In the genomic region with DNA sequence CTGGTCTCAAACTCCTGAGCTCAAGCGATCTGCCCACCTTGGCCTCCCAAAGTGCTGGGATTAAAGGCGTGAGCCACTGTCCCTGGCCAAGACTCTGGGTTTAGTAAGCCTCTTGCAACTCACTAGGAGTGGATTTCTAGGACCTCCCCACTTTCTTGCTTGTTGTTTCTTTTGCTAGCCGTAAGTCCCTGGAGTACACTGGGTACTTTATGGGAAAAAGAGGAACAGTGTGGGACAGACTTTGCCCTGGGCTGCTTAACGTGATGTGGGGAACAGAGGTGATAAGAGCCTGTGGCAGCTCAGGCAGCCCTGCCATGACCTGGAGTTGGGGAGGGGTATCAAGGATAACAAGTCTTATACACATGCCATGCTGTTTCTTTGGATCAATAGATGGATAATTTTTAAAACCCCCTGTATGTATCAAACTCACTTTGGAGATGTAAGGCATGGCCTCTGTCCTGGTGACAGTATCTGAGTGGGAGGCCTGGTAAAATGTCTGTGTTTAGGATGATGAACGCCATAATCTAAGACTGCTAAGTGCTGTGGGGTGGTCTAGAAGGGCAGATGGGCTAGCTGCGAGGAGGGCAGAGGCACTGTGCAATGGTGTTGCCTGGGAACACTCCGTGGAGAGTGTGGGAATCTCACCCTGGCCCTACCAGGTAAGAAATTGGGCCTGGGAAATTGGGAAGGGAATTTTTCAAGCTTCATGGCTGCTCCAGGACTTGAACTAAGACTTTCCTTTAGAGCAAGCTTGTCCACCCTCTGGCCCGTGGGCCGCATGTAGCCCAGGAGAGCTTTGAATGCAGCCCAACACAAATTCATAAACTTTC, we compare ENCODE assay signal across 9 cellular contexts. TPM values are rescaled to one million over a fixed set of nuclear protein-coding genes. Genes with fewer than 3 reads are reported as not detected.
A peak's percentile ranks its signal among the peaks of the same experiment; 100 is the strongest.
DNase-seq lines count a peak whose midpoint lies in the region; ATAC-seq and TF ChIP-seq lines count a peak whose summit lies in the region.
"Had no signal": no experiment of that assay in that cellular context is flagged by ENCODE, and none has a peak within 500 bp of the region (broad histone marks: within the 10 kb centered on the region; RNA-seq: fewer than 3 reads in every experiment).

No MANE protein-coding gene starts in this region.

- CTCF ChIA-PET in CD4-positive, alpha-beta memory T cell (lab: Charles Lee; ENCODE audit: partially characterized antibody): interaction anchor here (1.0 to 1.5 kb wide), 6 partner anchors 9 to 184 kb away, joined by 3 to 5 read pairs (median 4); no protein-coding TSS in a partner anchor
- CTCF ChIA-PET in T-cell (lab: Charles Lee): interaction anchor here in 1 of 2 donors (0.9 kb wide), 1 partner anchor 19 kb away, joined by 5 read pairs; no protein-coding TSS in a partner anchor

- POLR2A ChIA-PET in CD4-positive, alpha-beta memory T cell (lab: Charles Lee; ENCODE audit: partially characterized antibody): interaction anchor here (0.7 to 15.7 kb wide), 21 partner anchors 8 to 134 kb away, joined by 3 to 167 read pairs (median 6); partner anchors contain the start of genes AAGAB, IQCH and SMAD3
- POLR2A ChIA-PET in T-cell (lab: Charles Lee): interaction anchor here (0.5 to 1.0 kb wide), 5 partner anchors 11 to 51 kb away, joined by 3 to 8 read pairs (median 4); no protein-coding TSS in a partner anchor

- H3K4me1 ChIP-seq in CD4-positive, alpha-beta memory T cell (ENCODE audit: insufficient read depth, low read length): peaks cover 100% of the 10 kb centered on the region

- ATAC-seq in T-cell (replicated peaks in 1 of 4) (no peak), HG02623 (IDR thresholded peaks at IDR 0.05; ENCODE audit: unreplicated experiment) (no peak)

- intact Hi-C loops in CD4-positive, alpha-beta memory T cell (cut with micrococcal nuclease): loop anchor here (2.0 kb wide), 1 partner anchor 51 kb away; no protein-coding TSS in a partner anchor
- intact Hi-C loops in head of caudate nucleus (cut with DNase I): no loop called here

- H3K4me1 Mint-ChIP-seq in CD4-positive, alpha-beta memory T cell: peaks cover 68 to 99% (median 91%) of the 10 kb centered on the region in 4 donors
- H3K4me1 Mint-ChIP-seq in T-cell (peaks cover 81 to 97% (median 95%) of the 10 kb centered on the region in 3 donors), progenitor cell of endocrine pancreas (ENCODE audit: low read depth) (peaks cover 20% of the 10 kb centered on the region)

- H3K27ac Mint-ChIP-seq in CD4-positive, alpha-beta memory T cell: peak overlapping the region; percentile 92 to 100 (median 98)
- peak overlapping the region; percentile 93 to 97 for H3K27ac Mint-ChIP-seq in T-cell
- peak overlapping the region; percentile 46 for H3K27ac Mint-ChIP-seq in progenitor cell of endocrine pancreas

- peak overlapping the region; percentile 74 to 87 (median 82) for H3K4me3 Mint-ChIP-seq in CD4-positive, alpha-beta memory T cell
- H3K4me3 Mint-ChIP-seq in T-cell: peak overlapping the region; percentile 55 to 87 (median 76)
- no peak overlapping the region for H3K4me3 Mint-ChIP-seq in progenitor cell of endocrine pancreas (ENCODE audit: low read depth)

- H3K4me3 ChIP-seq in CD4-positive, alpha-beta memory T cell (ENCODE audit: low read length in 2 of 2): peak overlapping the region; percentile 14 to 45

- H3K27me3 ChIP-seq in CD4-positive, alpha-beta memory T cell (ENCODE audit: insufficient read depth, low read length): no peaks in the 10 kb centered on the region

- in situ Hi-C loops in GM13977 (cut with MboI; ENCODE audit: low pct_unique_long_range_greater_than_20kb, low sequenced_read_pairs, unreplicated experiment): no loop called here

- no peaks in the 10 kb centered on the region for H3K27me3 Mint-ChIP-seq in CD4-positive, alpha-beta memory T cell
- H3K27me3 Mint-ChIP-seq in T-cell: no peaks in the 10 kb centered on the region
- no peaks in the 10 kb centered on the region for H3K27me3 Mint-ChIP-seq in progenitor cell of endocrine pancreas

- H3K27ac ChIP-seq in CD4-positive, alpha-beta memory T cell (ENCODE audit: low read depth, low read length): peak overlapping the region; percentile 80
- peak overlapping the region; percentile 97 for H3K27ac ChIP-seq in epithelial cell of prostate

- H3K36me3 Mint-ChIP-seq in CD4-positive, alpha-beta memory T cell: peaks cover 4 to 10% of the 10 kb centered on the region in 2 donors
- H3K36me3 Mint-ChIP-seq in T-cell (peaks cover 25% of the 10 kb centered on the region), progenitor cell of endocrine pancreas (ENCODE audit: insufficient read depth) (no peaks in the 10 kb centered on the region)

- no peaks in the 10 kb centered on the region for H3K9me3 Mint-ChIP-seq in CD4-positive, alpha-beta memory T cell
- H3K9me3 Mint-ChIP-seq in T-cell (no peaks in the 10 kb centered on the region), progenitor cell of endocrine pancreas (ENCODE audit: low read depth) (no peaks in the 10 kb centered on the region)

- no peaks in the 10 kb centered on the region for H3K9me3 ChIP-seq in CD4-positive, alpha-beta memory T cell (ENCODE audit: control insufficient read depth in 1 of 2, low read length in 2 of 2)

- H3K36me3 ChIP-seq in CD4-positive, alpha-beta memory T cell (ENCODE audit: insufficient read depth, low read length): no peaks in the 10 kb centered on the region

- no peak for DNase-seq in CD4-positive, alpha-beta memory T cell
- DNase-seq in T-cell: no peak
- no peak for DNase-seq in epithelial cell of prostate (ENCODE audit: low read depth, low spot score)
- DNase-seq in progenitor cell of endocrine pancreas (ENCODE audit: low spot score, unreplicated experiment): no peak
- DNase-seq in head of caudate nucleus: no peak
- no peak for DNase-seq in amygdala (lab: John Stamatoyannopoulos, UW)
- no peak for DNase-seq in GM13977 (ENCODE audit: low spot score)
- DNase-seq: MV-4-11 had no signal

- TF ChIP-seq CTCF in progenitor cell of endocrine pancreas (IDR thresholded peaks at IDR 0.05; ENCODE audit: unreplicated experiment) (no peak), GM13977 (IDR thresholded peaks at IDR 0.05; ENCODE audit: extremely low read depth, insufficient read depth, missing control alignments) (no peak)

RNA-seq across cellular contexts. Expression of gene SMAD3, which starts 54.8 kb away (rescaled TPM):
- 100 to 1,000 TPM; 189 to 197 TPM for total RNA-seq in CD4-positive, alpha-beta memory T cell
- polyA plus RNA-seq in CD4-positive, alpha-beta memory T cell: 10 to 100 TPM; 14.6 to 31.9 TPM
- 100 to 1,000 TPM in 3 of 5 donors, 10 to 100 TPM in 2; 55.4 to 159 (median 110) TPM for total RNA-seq in T-cell
- total RNA-seq in progenitor cell of endocrine pancreas: 49.9 and 51.3 TPM in 2 replicates

Comparison
In these comparisons a context has a peak if more than half of its experiments do, and no peak if none do; other contexts are left out.
1. H3K27ac Mint-ChIP-seq: peak in every context shown above with its lines; median percentile 98 in CD4-positive, alpha-beta memory T cell; 95 in T-cell; 46 in progenitor cell of endocrine pancreas.